ENCODE assay signal across 22 cellular contexts in genomic region chr1:26626994-26627393, GRCh38.
A peak's percentile ranks its signal among the peaks of the same experiment; 100 is the strongest.
DNase-seq lines count a peak whose midpoint lies in the region; ATAC-seq and TF ChIP-seq lines count a peak whose summit lies in the region.
"Had no signal": no experiment of that assay in that cellular context is flagged by ENCODE, and none has a peak within 500 bp of the region (broad histone marks: within the 10 kb centered on the region; RNA-seq: fewer than 3 reads in every experiment).

No MANE protein-coding gene starts in this region.

- no peaks in the 10 kb centered on the region for H3K36me3 Mint-ChIP-seq in activated T-helper 17 cell treated with anti-CD3 and anti-CD28 coated beads, Interleukin-2, amount 50 U/mL, for 72 hours (ENCODE audit: low read depth)
- no peaks in the 10 kb centered on the region for H3K36me3 Mint-ChIP-seq in endodermal cell (ENCODE audit: low read depth)

- H2AFZ ChIP-seq in GM23248, result 0 out of 2 replicates have a peak overlapping the region, but pooled peaks have one; percentile 24
- H2AFZ ChIP-seq: GM23338 had no signal

- H3K36me3 ChIP-seq in GM23248 (ENCODE audit: low read depth) (no peaks in the 10 kb centered on the region), thoracic aorta (no peaks in the 10 kb centered on the region), endodermal cell (ENCODE audit: control insufficient read depth, insufficient read depth, low read length) (no peaks in the 10 kb centered on the region)
- H3K36me3 ChIP-seq: esophagus muscularis mucosa, right atrium auricular region had no signal

- H3K27me3 Mint-ChIP-seq in activated T-helper 17 cell treated with anti-CD3 and anti-CD28 coated beads, Interleukin-2, amount 50 U/mL, for 72 hours, result no peaks in the 10 kb centered on the region
- H3K27me3 Mint-ChIP-seq in endodermal cell (ENCODE audit: insufficient read depth), result peaks cover 5% of the 10 kb centered on the region
- H3K27me3 Mint-ChIP-seq: activated CD4-positive, alpha-beta T cell treated with anti-CD3 and anti-CD28 coated beads for 36 hours had no signal

- ATAC-seq in thoracic aorta (ENCODE audit: insufficient number of reproducible peaks, low FRiP score, low read depth) (peak; percentile 70), GM19467 (IDR thresholded peaks at IDR 0.05; ENCODE audit: unreplicated experiment) (no peak)
- ATAC-seq in activated T-helper 17 cell treated with anti-CD3 and anti-CD28 coated beads, Interleukin-2, amount 50 U/mL, for 72 hours (replicated peaks), result no peak
- ATAC-seq: activated CD4-positive, alpha-beta T cell treated with anti-CD3 and anti-CD28 coated beads for 36 hours; body of pancreas; GM23338 had no signal

- WGBS in GM23248 (ENCODE audit: low coverage in 1 of 2, low lambda C conversion rate in 2 of 2, missing lambda C conversion rate in 2 of 2), 2 experiments, result 13 to 18% methylated on average over 1 of the region's 1 CpG
- 100% methylated on average over 1 of the region's 1 CpG; no CpG with 5 or more reads in 1 of the 2 experiments for WGBS in endodermal cell (ENCODE audit: insufficient coverage in 1 of 2, insufficient read length in 1 of 2), 2 experiments

- no peaks in the 10 kb centered on the region for H3K4me1 ChIP-seq in GM23248 (ENCODE audit: insufficient read depth)
- peaks cover 4 to 21% of the 10 kb centered on the region in 2 donors for H3K4me1 ChIP-seq in thoracic aorta (ENCODE audit: control insufficient read depth in 1 of 2, low read depth in 2 of 2)
- no peaks in the 10 kb centered on the region for H3K4me1 ChIP-seq in endodermal cell (ENCODE audit: control insufficient read depth, insufficient read depth, low read length)
- H3K4me1 ChIP-seq: body of pancreas, right atrium auricular region had no signal

- no peaks in the 10 kb centered on the region for H3K79me2 ChIP-seq in GM23248 (ENCODE audit: insufficient read depth)

- H3K9ac ChIP-seq in GM23248, result no peak overlapping the region
- H3K9ac ChIP-seq in endodermal cell (ENCODE audit: extremely low read depth, low read length, poor library complexity, severe bottlenecking), result no peak overlapping the region

- H3K9me3 ChIP-seq in GM23248 (ENCODE audit: low read depth) (no peaks in the 10 kb centered on the region), thoracic aorta (no peaks in the 10 kb centered on the region), endodermal cell (ENCODE audit: control insufficient read depth, low read length) (peaks cover 3% of the 10 kb centered on the region)
- H3K9me3 ChIP-seq: body of pancreas, esophagus muscularis mucosa, right atrium auricular region had no signal

- H3K4me2 ChIP-seq in GM23248 (ENCODE audit: unreplicated experiment), result no peak overlapping the region
- H3K4me2 ChIP-seq: GM23338 had no signal

- H4K20me1 ChIP-seq in GM23248 (ENCODE audit: insufficient read depth), result no peaks in the 10 kb centered on the region

- peak overlapping the region; percentile 24 for H3K27ac ChIP-seq in GM23248
- peak overlapping the region; percentile 64 to 67 for H3K27ac ChIP-seq in thoracic aorta
- H3K27ac ChIP-seq in endodermal cell (ENCODE audit: low read depth, low read length), result no peak overlapping the region
- H3K27ac ChIP-seq: body of pancreas, esophagus muscularis mucosa, right atrium auricular region, SK-N-MC had no signal

- H3K27me3 ChIP-seq in GM23248 (replicated peaks; ENCODE audit: insufficient read depth), result no peaks in the 10 kb centered on the region
- H3K27me3 ChIP-seq in thoracic aorta (replicated peaks; ENCODE audit: insufficient read depth), result no peaks in the 10 kb centered on the region
- H3K27me3 ChIP-seq in endodermal cell (ENCODE audit: control insufficient read depth, insufficient read depth, low read length, poor library complexity, severe bottlenecking), result no peaks in the 10 kb centered on the region
- H3K27me3 ChIP-seq: body of pancreas, esophagus muscularis mucosa, right atrium auricular region had no signal

- H3K4me3 Mint-ChIP-seq in activated T-helper 17 cell treated with anti-CD3 and anti-CD28 coated beads, Interleukin-2, amount 50 U/mL, for 72 hours, result no peak overlapping the region
- no peak overlapping the region for H3K4me3 Mint-ChIP-seq in endodermal cell
- H3K4me3 Mint-ChIP-seq: activated CD4-positive, alpha-beta T cell treated with anti-CD3 and anti-CD28 coated beads for 36 hours; GM23338 had no signal

- H3K9me3 Mint-ChIP-seq in activated T-helper 17 cell treated with anti-CD3 and anti-CD28 coated beads, Interleukin-2, amount 50 U/mL, for 72 hours, result no peaks in the 10 kb centered on the region
- H3K9me3 Mint-ChIP-seq in endodermal cell, result peaks cover 4% of the 10 kb centered on the region

- in situ Hi-C loops in GM23248 (cut with MboI), result no loop called here

- peak; percentile 74 for DNase-seq in GM23248
- peak; percentile 65 for DNase-seq in astrocyte of the hippocampus (ENCODE audit: low read depth, low spot score)
- peak; percentile 22 for DNase-seq in fibroblast of the conjunctiva (ENCODE audit: low read depth)
- peak; percentile 23 for DNase-seq in thoracic aorta (ENCODE audit: low spot score)
- no peak for DNase-seq in GM03348 (ENCODE audit: low spot score)
- no peak for DNase-seq in endodermal cell
- DNase-seq: activated CD4-positive, alpha-beta T cell treated with anti-CD3 and anti-CD28 coated beads for 36 hours; activated CD8-positive, alpha-beta memory T cell treated with anti-CD3 and anti-CD28 coated beads, Interleukin-2, amount 50 U/mL, for 4 hours; activated gamma-delta T cell; body of pancreas; GDM1; hippocampal formation; kidney glomerular epithelial cell; MV-4-11; NCI-H748 treated with DMSO at 0.1 percent for 48 hours; T-helper 9 cell had no signal

- TF ChIP-seq CTCF in thoracic aorta (IDR thresholded peaks at IDR 0.05), result no peak
- no peak for TF ChIP-seq CTCF in endodermal cell (conservative IDR thresholded peaks at IDR 0.05)

- no peak overlapping the region for H3K27ac Mint-ChIP-seq in activated T-helper 17 cell treated with anti-CD3 and anti-CD28 coated beads, Interleukin-2, amount 50 U/mL, for 72 hours
- H3K27ac Mint-ChIP-seq in endodermal cell, result no peak overlapping the region
- H3K27ac Mint-ChIP-seq: activated CD4-positive, alpha-beta T cell treated with anti-CD3 and anti-CD28 coated beads for 36 hours; GM23338 had no signal

- no peaks in the 10 kb centered on the region for H3K4me1 Mint-ChIP-seq in activated T-helper 17 cell treated with anti-CD3 and anti-CD28 coated beads, Interleukin-2, amount 50 U/mL, for 72 hours
- no peaks in the 10 kb centered on the region for H3K4me1 Mint-ChIP-seq in endodermal cell
- H3K4me1 Mint-ChIP-seq: activated CD4-positive, alpha-beta T cell treated with anti-CD3 and anti-CD28 coated beads for 36 hours had no signal

- peaks cover 12% of the 10 kb centered on the region for H3F3A ChIP-seq in GM23248 (ENCODE audit: insufficient read depth)

- H3K4me3 ChIP-seq in GM23248 (no peak overlapping the region), thoracic aorta (no peak overlapping the region), endodermal cell (ENCODE audit: low read length) (no peak overlapping the region)
- H3K4me3 ChIP-seq: body of pancreas, esophagus muscularis mucosa, GM23338, right atrium auricular region, SK-N-MC had no signal

- no peaks in the 10 kb centered on the region for H3K9me2 ChIP-seq in GM23248 (ENCODE audit: insufficient read depth)

Comparison
In these comparisons a context has a peak if more than half of its experiments do, and no peak if none do; other contexts are left out.
1. DNase-seq: peak in GM23248 (single experiment), astrocyte of the hippocampus (single experiment), fibroblast of the conjunctiva (single experiment) and thoracic aorta (single experiment); none in GM03348 (single experiment) and endodermal cell (single experiment).